In the genomic region with DNA sequence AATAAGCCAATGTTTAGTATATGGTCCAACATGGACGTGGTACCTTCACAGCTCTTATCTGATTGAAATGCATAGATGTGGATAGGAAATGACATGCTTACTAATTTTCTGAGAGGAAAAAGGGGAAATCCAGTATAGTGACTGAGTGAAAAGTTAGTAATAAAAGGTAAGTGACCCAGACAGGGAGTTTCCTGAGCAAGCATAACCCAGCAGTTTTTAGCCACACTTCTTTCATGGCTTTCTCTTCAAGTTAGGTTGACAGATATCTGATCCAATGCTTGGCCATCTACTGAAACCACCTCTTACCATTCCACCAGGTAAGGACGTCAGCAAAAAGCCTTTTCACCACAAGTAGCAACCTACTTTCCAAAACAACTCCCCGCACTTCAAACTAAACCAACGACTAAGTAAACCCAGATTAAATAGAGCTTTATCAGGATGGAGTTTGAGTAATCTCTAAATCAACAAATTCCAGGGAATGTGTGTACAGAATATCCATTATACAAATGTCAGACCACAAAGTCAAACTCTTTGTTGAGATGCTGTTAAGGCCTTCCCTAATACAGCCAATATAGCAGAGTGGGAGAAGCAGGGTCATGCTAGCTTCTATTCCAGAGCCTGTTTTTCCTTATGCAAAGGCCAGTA, we compare ENCODE assay signal across 11 cellular contexts.
DNase-seq lines count a peak whose midpoint lies in the region; ATAC-seq lines count a peak whose summit lies in the region.
"Had no signal": no experiment of that assay in that cellular context is flagged by ENCODE, and none has a peak within 500 bp of the region (broad histone marks: within the 10 kb centered on the region; RNA-seq: fewer than 3 reads in every experiment).

No MANE protein-coding gene starts in this region.

- H3K27me3 ChIP-seq in naive thymus-derived CD4-positive, alpha-beta T cell (ENCODE audit: control insufficient read depth in 2 of 2, insufficient read depth in 2 of 2, low read length in 2 of 2): no peaks in the 10 kb centered on the region
- H3K27me3 ChIP-seq in neuronal stem cell (ENCODE audit: control insufficient read depth in 3 of 3, insufficient read depth in 3 of 3, low read depth in 1 of 3, low read length in 3 of 3): no peaks in the 10 kb centered on the region

- no peak overlapping the region for H3K4me2 ChIP-seq in neuronal stem cell (ENCODE audit: insufficient read depth, low read length, poor library complexity, severe bottlenecking)

- peak overlapping the region in 1 of 9 donors; percentile 59 for H3K27ac Mint-ChIP-seq in naive thymus-derived CD4-positive, alpha-beta T cell

- WGBS in neuronal stem cell (ENCODE audit: extremely low coverage in 2 of 2, insufficient read length in 2 of 2, insufficient replicate concordance in 1 of 2), 2 donors: 100% methylated on average over 2 of the region's 4 CpGs; no CpG with 5 or more reads in 1 of the 2 donors

- H3K4me3 ChIP-seq in naive thymus-derived CD4-positive, alpha-beta T cell (ENCODE audit: low read length): no peak overlapping the region
- H3K4me3 ChIP-seq in neuronal stem cell (ENCODE audit: low read length in 2 of 2): no peak overlapping the region

- H4K8ac ChIP-seq in neuronal stem cell (ENCODE audit: low read depth, low read length): no peak overlapping the region

- H3K36me3 ChIP-seq in naive thymus-derived CD4-positive, alpha-beta T cell (ENCODE audit: control insufficient read depth in 2 of 3, insufficient read depth in 3 of 3, low read length in 3 of 3): no peaks in the 10 kb centered on the region
- no peaks in the 10 kb centered on the region for H3K36me3 ChIP-seq in neuronal stem cell (replicated peaks in 1 of 2; ENCODE audit: control insufficient read depth in 2 of 2, insufficient read depth in 2 of 2, low read length in 2 of 2)

- no peaks in the 10 kb centered on the region for H3K9me3 Mint-ChIP-seq in naive thymus-derived CD4-positive, alpha-beta T cell
- H3K9me3 Mint-ChIP-seq: T-cell had no signal

- H3K4me1 ChIP-seq in naive thymus-derived CD4-positive, alpha-beta T cell (ENCODE audit: control insufficient read depth in 2 of 2, insufficient read depth in 2 of 2, low read length in 2 of 2): no peaks in the 10 kb centered on the region
- peaks cover 0 to 1% of the 10 kb centered on the region in 2 donors for H3K4me1 ChIP-seq in neuronal stem cell (ENCODE audit: control insufficient read depth in 2 of 2, insufficient read depth in 1 of 2, low read depth in 1 of 2, low read length in 2 of 2)

- H3K79me1 ChIP-seq in neuronal stem cell (ENCODE audit: low read depth, low read length): no peaks in the 10 kb centered on the region

- CTCF ChIA-PET in naive thymus-derived CD4-positive, alpha-beta T cell (lab: Charles Lee): no interaction called here

- POLR2A ChIA-PET in naive thymus-derived CD4-positive, alpha-beta T cell (lab: Charles Lee): interaction anchor here (0.6 kb wide), 1 partner anchor 164 kb away, joined by 3 read pairs; no protein-coding TSS in a partner anchor

- no peak overlapping the region for H2AK5ac ChIP-seq in neuronal stem cell (ENCODE audit: low read depth, low read length)

- peaks cover 0 to 50% (median 0%) of the 10 kb centered on the region in 7 donors for H3K4me1 Mint-ChIP-seq in naive thymus-derived CD4-positive, alpha-beta T cell

- no peak overlapping the region for H3K23ac ChIP-seq in neuronal stem cell (ENCODE audit: low read depth, low read length, poor library complexity)

- no peak overlapping the region for H2BK5ac ChIP-seq in neuronal stem cell (ENCODE audit: low read length)

- H3K4ac ChIP-seq in neuronal stem cell (ENCODE audit: low read length): no peak overlapping the region

- peaks cover 0 to 11% (median 0%) of the 10 kb centered on the region in 5 donors for H3K27me3 Mint-ChIP-seq in naive thymus-derived CD4-positive, alpha-beta T cell
- H3K27me3 Mint-ChIP-seq: T-cell had no signal

- no peaks in the 10 kb centered on the region for H3K9me3 ChIP-seq in naive thymus-derived CD4-positive, alpha-beta T cell (ENCODE audit: control insufficient read depth in 2 of 3, low read length in 3 of 3)
- no peaks in the 10 kb centered on the region for H3K9me3 ChIP-seq in neuronal stem cell (replicated peaks in 1 of 2; ENCODE audit: control insufficient read depth in 2 of 2, insufficient read depth in 1 of 2, low read depth in 1 of 2, low read length in 2 of 2)

- peak; percentile 23 for DNase-seq in activated T-cell treated with anti-CD3 and anti-CD28 coated beads for 24 hours (ENCODE audit: low read depth)
- no peak for DNase-seq in activated T-cell treated with anti-CD3 and anti-CD28 coated beads, Interleukin-2, amount 50 U/mL, for 48 hours
- DNase-seq in naive thymus-derived CD4-positive, alpha-beta T cell: peak in 2 of 9 donors; percentile 1 to 36
- no peak for DNase-seq in neuronal stem cell (ENCODE audit: low spot score)
- no peak for DNase-seq in globus pallidus (ENCODE audit: low spot score)
- DNase-seq in NCI-H1930 (lab: John Stamatoyannopoulos, UW): no peak
- DNase-seq: anterior cingulate cortex, NCI-H446 treated with DMSO at 0.1 percent for 48 hours had no signal

- H3K36me3 Mint-ChIP-seq in naive thymus-derived CD4-positive, alpha-beta T cell: no peaks in the 10 kb centered on the region
- H3K36me3 Mint-ChIP-seq: T-cell had no signal

- ATAC-seq in GM21576 (IDR thresholded peaks at IDR 0.05; ENCODE audit: unreplicated experiment) (peak; percentile 49), HG03520 (IDR thresholded peaks at IDR 0.05; ENCODE audit: unreplicated experiment) (peak; percentile 35)
- ATAC-seq in naive thymus-derived CD4-positive, alpha-beta T cell: peak; percentile 81

- H4K91ac ChIP-seq in neuronal stem cell (ENCODE audit: low read depth, low read length, poor library complexity): no peak overlapping the region

- no peak overlapping the region for H2BK120ac ChIP-seq in neuronal stem cell (ENCODE audit: low read depth, low read length)

- intact Hi-C loops in naive thymus-derived CD4-positive, alpha-beta T cell (cut with micrococcal nuclease): loop anchor here in 1 of 2 donors (1.0 to 5.0 kb wide), 4 partner anchors 55 to 247 kb away; no protein-coding TSS in a partner anchor

- H3K14ac ChIP-seq in neuronal stem cell (ENCODE audit: low read length): no peak overlapping the region

- no peak overlapping the region for H3K9ac ChIP-seq in neuronal stem cell (ENCODE audit: low read depth, low read length, poor library complexity)

- peak overlapping the region in 1 of 10 donors; percentile 63 for H3K4me3 Mint-ChIP-seq in naive thymus-derived CD4-positive, alpha-beta T cell
- H3K4me3 Mint-ChIP-seq: T-cell had no signal

- no peak overlapping the region for H2BK12ac ChIP-seq in neuronal stem cell (ENCODE audit: low read length)

- no peak overlapping the region for H3K18ac ChIP-seq in neuronal stem cell (ENCODE audit: low read length)

- no peak overlapping the region for H2BK15ac ChIP-seq in neuronal stem cell (ENCODE audit: low read length)

- H2AFZ ChIP-seq in neuronal stem cell (ENCODE audit: low read length): no peak overlapping the region

- H3K27ac ChIP-seq in naive thymus-derived CD4-positive, alpha-beta T cell (ENCODE audit: low read depth, low read length): no peak overlapping the region
- H3K27ac ChIP-seq in neuronal stem cell (replicated peaks; ENCODE audit: low read length): no peak overlapping the region
